ENCODE assay signal across 8 cellular contexts in the genomic region with DNA sequence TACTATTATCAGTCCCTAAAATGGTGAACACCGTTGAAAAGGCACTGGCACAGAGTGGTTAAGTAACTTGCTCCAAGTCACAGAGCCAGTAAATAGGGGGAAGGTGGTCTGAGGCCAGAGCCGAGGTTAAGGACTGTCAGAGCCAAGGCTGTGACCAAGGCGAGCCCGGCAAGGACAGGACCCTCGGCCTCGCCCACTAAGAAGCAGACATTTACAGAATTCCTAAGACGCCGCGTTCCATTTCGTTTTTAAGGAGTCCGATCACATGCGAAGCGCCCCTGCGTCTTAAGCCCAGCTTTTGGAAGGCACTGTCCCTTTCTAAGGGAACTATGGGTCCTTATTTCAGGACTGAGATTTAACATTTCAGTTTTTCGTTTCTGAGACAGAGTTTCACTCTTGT. TPM values are rescaled to one million over a fixed set of nuclear protein-coding genes. Genes with fewer than 3 reads are reported as not detected.
A peak's percentile ranks its signal among the peaks of the same experiment; 100 is the strongest.
DNase-seq lines count a peak whose midpoint lies in the region; ATAC-seq and TF ChIP-seq lines count a peak whose summit lies in the region.

No MANE protein-coding gene starts in this region.

- POLR2A ChIA-PET in A673 (lab: Charles Lee; ENCODE audit: low non-redundant PET), result no interaction called here
- POLR2A ChIA-PET in MCF 10A (lab: Yijun Ruan, JAX), result interaction anchor here (0.6 to 2.0 kb wide), 12 partner anchors 10 to 939 kb away, joined by 3 to 11 read pairs (median 4); a partner anchor contains a TSS

- H3K36me3 ChIP-seq in A673 (ENCODE audit: insufficient read depth, low read length, poor library complexity, severe bottlenecking), result peaks cover 6% of the 10 kb centered on the region

- BruUV-seq in A673 (replicated peaks; lab: Mats Ljungman, UMichigan), result no TSS peak
- TSS peak; percentile 28 for BruUV-seq in MCF 10A (replicated peaks; lab: Mats Ljungman, UMichigan)

- ATAC-seq in GM19452 (IDR thresholded peaks at IDR 0.05; ENCODE audit: unreplicated experiment) (no peak), HG03280 (IDR thresholded peaks at IDR 0.05; ENCODE audit: unreplicated experiment) (no peak)

- DNase-seq in A673 (ENCODE audit: low spot score) (peak; percentile 12), HL-60 (ENCODE audit: low read depth in 1 of 2, low spot score in 1 of 2) (no peak), MCF 10A (ENCODE audit: unreplicated experiment) (peak; percentile 6), UCSD-AML1 (lab: John Stamatoyannopoulos, UW; ENCODE audit: unreplicated experiment) (no peak), NCI-H1105 treated with DMSO at 0.1 percent for 48 hours (lab: John Stamatoyannopoulos, UW) (no peak)

- H3K4me3 Mint-ChIP-seq in MCF 10A (ENCODE audit: unreplicated experiment), result peak overlapping the region; percentile 84

- TF ChIP-seq CTCF in A673 (conservative IDR thresholded peaks at IDR 0.05; ENCODE audit: low read depth, low read length) (no peak), HL-60 (IDR thresholded peaks at IDR 0.05; ENCODE audit: insufficient read depth, low read length) (no peak), MCF 10A (IDR thresholded peaks at IDR 0.05; ENCODE audit: unreplicated experiment) (no peak)

- H3K9me3 ChIP-seq in A673 (ENCODE audit: low read depth, low read length, poor library complexity, severe bottlenecking), result no peaks in the 10 kb centered on the region
- H3K9me3 ChIP-seq in mononuclear cell (ENCODE audit: low read depth, low read length), result no peaks in the 10 kb centered on the region

- H3K4me1 Mint-ChIP-seq in MCF 10A (ENCODE audit: insufficient read depth, unreplicated experiment), result peaks cover 22% of the 10 kb centered on the region

- H3K27ac Mint-ChIP-seq in MCF 10A (ENCODE audit: low read depth, unreplicated experiment), result peak overlapping the region; percentile 92

- H3K27ac ChIP-seq in A673 (ENCODE audit: low read depth, low read length, poor library complexity, severe bottlenecking) (peak overlapping the region; percentile 97), HL-60 (replicated peaks) (peak overlapping the region; percentile 74)

- H3K4me1 ChIP-seq in A673 (ENCODE audit: insufficient read depth, low read length, poor library complexity, severe bottlenecking) (peaks cover 21% of the 10 kb centered on the region), mononuclear cell (ENCODE audit: insufficient read depth, low read length) (peaks cover 34% of the 10 kb centered on the region)

- no peaks in the 10 kb centered on the region for H3K9me3 Mint-ChIP-seq in MCF 10A (ENCODE audit: unreplicated experiment)

- intact Hi-C loops in A673 (cut with micrococcal nuclease; ENCODE audit: unreplicated experiment) (no loop called here), MCF 10A (cut with micrococcal nuclease) (loop anchor here (2.0 kb wide), 1 partner anchor 103 kb away; no protein-coding TSS in a partner anchor)

- peaks cover 7% of the 10 kb centered on the region for H3K27me3 Mint-ChIP-seq in MCF 10A (ENCODE audit: insufficient read depth, unreplicated experiment)

- H3K36me3 Mint-ChIP-seq in MCF 10A (ENCODE audit: insufficient read depth, unreplicated experiment), result peaks cover 5% of the 10 kb centered on the region

- CTCF ChIA-PET in A673 (lab: Charles Lee) (interaction anchor here (2.2 kb wide), 1 partner anchor 21 kb away, joined by 12 read pairs; no protein-coding TSS in a partner anchor), MCF 10A (lab: Yijun Ruan, JAX) (interaction anchor here (0.9 to 1.5 kb wide), 4 partner anchors 9 to 101 kb away, joined by 3 to 5 read pairs (median 4); no protein-coding TSS in a partner anchor)

- H3K4me3 ChIP-seq in A673 (ENCODE audit: low read depth, low read length, poor library complexity, severe bottlenecking), result peak overlapping the region; percentile 98
- H3K4me3 ChIP-seq in HL-60 (replicated peaks; ENCODE audit: insufficient read depth, low read length), result peak overlapping the region; percentile 76
- H3K4me3 ChIP-seq in mononuclear cell (ENCODE audit: low read length), result peak overlapping the region; percentile 85

- H3K27me3 ChIP-seq in A673 (replicated peaks; ENCODE audit: insufficient read depth, low read depth, low read length, poor library complexity), result no peaks in the 10 kb centered on the region
- H3K27me3 ChIP-seq in HL-60 (ENCODE audit: insufficient read depth, poor library complexity, severe bottlenecking), result no peaks in the 10 kb centered on the region
- no peaks in the 10 kb centered on the region for H3K27me3 ChIP-seq in mononuclear cell (ENCODE audit: insufficient read depth, low read length)

RNA-seq across cellular contexts. Expression of a gene that starts 1.0 kb away (rescaled TPM):
- total RNA-seq in A673 (2021) (314 and 316 TPM in 2 replicates), MCF 10A (2022) (254 and 339 TPM in 2 replicates), mononuclear cell (58.7 TPM)

Comparison
In these comparisons a context has a peak if more than half of its experiments do, and no peak if none do; other contexts are left out.
1. DNase-seq: peak in A673 (single experiment) and MCF 10A (single experiment); none in HL-60 (0 of 2), UCSD-AML1 (single experiment) and NCI-H1105 treated with DMSO at 0.1 percent for 48 hours (single experiment).
2. Peak in every context shown above with its lines, with median percentiles within 50 percentile points of each other: H3K4me3 ChIP-seq.